In the genomic region with DNA sequence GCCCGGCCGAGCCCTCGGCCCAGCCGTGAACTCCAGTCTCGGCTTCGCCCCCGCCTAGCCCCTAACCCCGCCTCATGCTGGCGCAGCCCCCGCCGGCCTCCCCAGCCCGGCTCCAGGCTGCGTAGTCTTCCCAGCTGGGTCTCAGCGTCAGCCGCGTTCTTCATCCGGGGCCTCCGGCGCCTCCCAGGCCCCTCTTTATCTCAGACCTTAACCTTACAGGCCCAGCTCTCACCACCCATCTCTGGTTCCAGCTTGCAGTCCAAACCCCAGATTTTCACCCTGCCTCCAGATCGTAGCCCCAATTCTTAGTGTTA, we compare ENCODE assay signal across 7 cellular contexts. TPM values are rescaled to one million over a fixed set of nuclear protein-coding genes. Genes with fewer than 3 reads are reported as not detected.
A peak's percentile ranks its signal among the peaks of the same experiment; 100 is the strongest.
DNase-seq lines count a peak whose midpoint lies in the region; ATAC-seq and FAIRE-seq lines count a peak whose summit lies in the region.

A gene with protein sequence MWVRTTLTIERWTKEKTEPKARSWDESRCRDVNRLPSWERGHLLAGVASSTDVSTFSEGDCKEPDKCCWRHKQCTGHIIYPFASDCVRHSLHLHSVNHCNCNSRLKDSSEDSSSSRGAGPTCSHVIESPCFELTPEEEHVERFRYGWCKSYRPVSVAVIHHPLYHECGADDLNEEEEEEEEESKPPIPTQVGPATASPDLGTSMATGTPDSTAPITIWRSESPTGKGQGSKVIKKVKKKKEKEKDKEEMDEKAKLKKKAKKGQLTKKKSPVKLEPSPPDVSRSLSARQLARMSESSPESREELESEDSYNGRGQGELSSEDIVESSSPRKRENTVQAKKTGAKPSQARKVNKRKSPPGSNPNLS (minus strand): TSS at position 166 of the 314 bp plus-strand sequence. CDS start 228 bp downstream, outside the sequence.

- H3K9me3 Mint-ChIP-seq in activated naive CD8-positive, alpha-beta T cell treated with anti-CD3 and anti-CD28 coated beads, Interleukin-2, amount 10 ng/mL, durations not matched to agents 7 days and 5 days = no peaks in the 10 kb centered on the region

- H3K4me1 ChIP-seq in iPS-20b (ENCODE audit: insufficient read depth, low read length) (peaks cover 21% of the 10 kb centered on the region), stomach smooth muscle (ENCODE audit: control insufficient read depth, insufficient read depth, low read length) (peaks cover 23% of the 10 kb centered on the region)

- no peak for FAIRE-seq in urothelium cell line (lab: Jason Lieb, UNC)

- H3K4me3 Mint-ChIP-seq in activated naive CD8-positive, alpha-beta T cell treated with anti-CD3 and anti-CD28 coated beads, Interleukin-2, amount 10 ng/mL, durations not matched to agents 7 days and 5 days = peak within 1 kb of the TSS; percentile 95

- H3K36me3 ChIP-seq in iPS-20b (ENCODE audit: insufficient read depth, low read depth, low read length) (peaks cover 31% of the 10 kb centered on the region), stomach smooth muscle (ENCODE audit: control insufficient read depth in 2 of 2, insufficient read depth in 2 of 2, low read length in 2 of 2) (peaks cover 17 to 22% of the 10 kb centered on the region in 2 donors)

- ATAC-seq in GM19351 (IDR thresholded peaks at IDR 0.05; ENCODE audit: unreplicated experiment) = peak; percentile 16
- ATAC-seq in HG03139 (IDR thresholded peaks at IDR 0.05; ENCODE audit: unreplicated experiment) = peak; percentile 11
- ATAC-seq in activated naive CD8-positive, alpha-beta T cell treated with anti-CD3 and anti-CD28 coated beads, Interleukin-2, amount 10 ng/mL, durations not matched to agents 7 days and 5 days (ENCODE audit: low read depth) = peak; percentile 43

- H3K36me3 Mint-ChIP-seq in activated naive CD8-positive, alpha-beta T cell treated with anti-CD3 and anti-CD28 coated beads, Interleukin-2, amount 10 ng/mL, durations not matched to agents 7 days and 5 days = peaks cover 6% of the 10 kb centered on the region

- H3K9me3 ChIP-seq in iPS-20b (ENCODE audit: insufficient read depth, low read depth, low read length) = no peaks in the 10 kb centered on the region
- H3K9me3 ChIP-seq in stomach smooth muscle (ENCODE audit: control insufficient read depth in 2 of 2, low read length in 2 of 2) = no peaks in the 10 kb centered on the region

- peak within 1 kb of the TSS; percentile 99 for H3K9ac ChIP-seq in iPS-20b (ENCODE audit: low read depth, low read length)
- peak within 1 kb of the TSS; percentile 73 to 82 for H3K9ac ChIP-seq in stomach smooth muscle (ENCODE audit: low read length in 2 of 2)

- H3K27ac ChIP-seq in iPS-20b (ENCODE audit: low read length) = peak within 1 kb of the TSS; percentile 95
- peak within 1 kb of the TSS; percentile 79 for H3K27ac ChIP-seq in stomach smooth muscle (ENCODE audit: low read length)

- DNase-seq in activated naive CD8-positive, alpha-beta T cell treated with anti-CD3 and anti-CD28 coated beads, Interleukin-2, amount 10 ng/mL, durations not matched to agents 7 days and 5 days = no peak
- DNase-seq in COLO668 (lab: John Stamatoyannopoulos, UW; ENCODE audit: unreplicated experiment) (no peak), urothelium cell line (ENCODE audit: low spot score) (no peak)

- peak within 1 kb of the TSS; percentile 94 for H3K4me3 ChIP-seq in iPS-20b (ENCODE audit: low read length)
- H3K4me3 ChIP-seq in stomach smooth muscle (ENCODE audit: low read length in 2 of 2) = peak within 1 kb of the TSS; percentile 77 to 79

- peak within 1 kb of the TSS; percentile 99 for H3K27ac Mint-ChIP-seq in activated naive CD8-positive, alpha-beta T cell treated with anti-CD3 and anti-CD28 coated beads, Interleukin-2, amount 10 ng/mL, durations not matched to agents 7 days and 5 days

- POLR2A ChIA-PET in activated naive CD8-positive, alpha-beta T cell treated with anti-CD3 and anti-CD28 coated beads, Interleukin-2, amount 10 ng/mL, durations not matched to agents 7 days and 5 days (lab: Charles Lee) = interaction anchor here (0.6 to 3.3 kb wide), 17 partner anchors 10 to 240 kb away, joined by 3 to 50 read pairs (median 5); a partner anchor contains a TSS

- H3K27me3 Mint-ChIP-seq in activated naive CD8-positive, alpha-beta T cell treated with anti-CD3 and anti-CD28 coated beads, Interleukin-2, amount 10 ng/mL, durations not matched to agents 7 days and 5 days = peaks cover 22% of the 10 kb centered on the region

- peaks cover 21% of the 10 kb centered on the region for H3K4me1 Mint-ChIP-seq in activated naive CD8-positive, alpha-beta T cell treated with anti-CD3 and anti-CD28 coated beads, Interleukin-2, amount 10 ng/mL, durations not matched to agents 7 days and 5 days

- H3K27me3 ChIP-seq in iPS-20b (ENCODE audit: insufficient read depth, low read length) (no peaks in the 10 kb centered on the region), stomach smooth muscle (ENCODE audit: control insufficient read depth in 1 of 2, insufficient read depth in 2 of 2, low read length in 2 of 2) (no peaks in the 10 kb centered on the region)

RNA-seq across cellular contexts. Expression of the gene that starts here (rescaled TPM):
- total RNA-seq in activated naive CD8-positive, alpha-beta T cell treated with anti-CD3 and anti-CD28 coated beads, Interleukin-2, amount 10 ng/mL, durations not matched to agents 7 days and 5 days = 10 to 100 TPM; 12.0 to 12.1 TPM
